In genomic region chr7:80412842-80413241, GRCh38 we compare ENCODE assay signal across 20 cellular contexts.
A peak's percentile ranks its signal among the peaks of the same experiment; 100 is the strongest.
DNase-seq lines count a peak whose midpoint lies in the region; ATAC-seq lines count a peak whose summit lies in the region.
"Had no signal": no experiment of that assay in that cellular context is flagged by ENCODE, and none has a peak within 500 bp of the region (broad histone marks: within the 10 kb centered on the region; RNA-seq: fewer than 3 reads in every experiment).

No MANE protein-coding gene starts in this region.

- no peaks in the 10 kb centered on the region for H3K4me1 Mint-ChIP-seq in stimulated activated naive CD8-positive, alpha-beta T cell treated with anti-CD3 and anti-CD28 coated beads, Interleukin-15, amount 100 ng/mL, for 72 hours
- no peaks in the 10 kb centered on the region for H3K4me1 Mint-ChIP-seq in immature natural killer cell
- H3K4me1 Mint-ChIP-seq: nephron progenitor cell had no signal

- H3K9me3 Mint-ChIP-seq in stimulated activated naive CD8-positive, alpha-beta T cell treated with anti-CD3 and anti-CD28 coated beads, Interleukin-15, amount 100 ng/mL, for 72 hours: no peaks in the 10 kb centered on the region
- H3K9me3 Mint-ChIP-seq in immature natural killer cell: peaks cover 0 to 25% (median 5%) of the 10 kb centered on the region in 6 donors
- H3K9me3 Mint-ChIP-seq: nephron progenitor cell had no signal

- peak; percentile 55 for ATAC-seq in stimulated activated naive CD8-positive, alpha-beta T cell treated with anti-CD3 and anti-CD28 coated beads, Interleukin-15, amount 100 ng/mL, for 72 hours
- ATAC-seq in stimulated activated naive CD8-positive, alpha-beta T cell treated with anti-CD3 and anti-CD28 coated beads, Interleukin-15, Interleukin-2, amounts not matched to agents 100 U/mL and 50 U/mL, for 24 hours: no peak
- ATAC-seq in GM19395 (IDR thresholded peaks at IDR 0.05; ENCODE audit: unreplicated experiment): no peak
- ATAC-seq in HG03280 (IDR thresholded peaks at IDR 0.05; ENCODE audit: unreplicated experiment): no peak
- no peak for ATAC-seq in GM21786 (IDR thresholded peaks at IDR 0.05; ENCODE audit: unreplicated experiment)
- ATAC-seq: mucosa of descending colon, SK-N-SH treated with all-trans-retinoic acid at 6 μM for 48 hours had no signal

- DNase-seq in stimulated activated naive CD8-positive, alpha-beta T cell treated with anti-CD3 and anti-CD28 coated beads, Interleukin-15, amount 100 ng/mL, for 72 hours: no peak
- DNase-seq in stimulated activated naive CD8-positive, alpha-beta T cell treated with anti-CD3 and anti-CD28 coated beads, Interleukin-15, Interleukin-2, amounts not matched to agents 100 U/mL and 50 U/mL, for 24 hours: no peak
- DNase-seq in amniotic epithelial cell (ENCODE audit: low read depth) (peak; percentile 49), fibroblast of peridontal ligament (ENCODE audit: extremely low read depth) (peak; percentile 71), immature natural killer cell (no peak)
- DNase-seq: activated CD4-positive, alpha-beta T cell treated with anti-CD3 and anti-CD28 coated beads for 4 hours; activated CD8-positive, alpha-beta memory T cell treated with anti-CD3 and anti-CD28 coated beads for 24 hours; brain microvascular endothelial cell; effector CD4-positive, alpha-beta T cell; mucosa of descending colon; NCI-H1048; NCI-H1694; NCI-H446 treated with DMSO at 0.1 percent for 48 hours; nephron progenitor cell; small intestine; stimulated activated CD8-positive, alpha-beta memory T cell treated with anti-CD3 and anti-CD28 coated beads, Interleukin-4, amount 100 ng/mL, for 48 hours had no signal

- H3K36me3 Mint-ChIP-seq in immature natural killer cell: no peaks in the 10 kb centered on the region

- H3K27me3 Mint-ChIP-seq in stimulated activated naive CD8-positive, alpha-beta T cell treated with anti-CD3 and anti-CD28 coated beads, Interleukin-15, amount 100 ng/mL, for 72 hours: no peaks in the 10 kb centered on the region
- H3K27me3 Mint-ChIP-seq in immature natural killer cell (ENCODE audit: low read depth in 3 of 3): no peaks in the 10 kb centered on the region

- no peak overlapping the region for H3K4me3 Mint-ChIP-seq in stimulated activated naive CD8-positive, alpha-beta T cell treated with anti-CD3 and anti-CD28 coated beads, Interleukin-15, amount 100 ng/mL, for 72 hours
- no peak overlapping the region for H3K4me3 Mint-ChIP-seq in immature natural killer cell
- H3K4me3 Mint-ChIP-seq: nephron progenitor cell had no signal

- H3K27ac Mint-ChIP-seq in stimulated activated naive CD8-positive, alpha-beta T cell treated with anti-CD3 and anti-CD28 coated beads, Interleukin-15, amount 100 ng/mL, for 72 hours: no peak overlapping the region
- no peak overlapping the region for H3K27ac Mint-ChIP-seq in immature natural killer cell
- H3K27ac Mint-ChIP-seq: nephron progenitor cell had no signal

Comparison
In these comparisons a context has a peak if more than half of its experiments do, and no peak if none do; other contexts are left out.
1. DNase-seq: peak in amniotic epithelial cell (single experiment) and fibroblast of peridontal ligament (single experiment); none in stimulated activated naive CD8-positive, alpha-beta T cell treated with anti-CD3 and anti-CD28 coated beads, Interleukin-15, amount 100 ng/mL, for 72 hours (0 of 2), stimulated activated naive CD8-positive, alpha-beta T cell treated with anti-CD3 and anti-CD28 coated beads, Interleukin-15, Interleukin-2, amounts not matched to agents 100 U/mL and 50 U/mL, for 24 hours (single experiment) and immature natural killer cell (0 of 3).